22 cellular contexts compared by ENCODE assay signal in genomic region chr13:90089051-90089450, GRCh38.
"Had no signal": no experiment of that assay in that cellular context is flagged by ENCODE, and none has a peak within 500 bp of the region (broad histone marks: within the 10 kb centered on the region; RNA-seq: fewer than 3 reads in every experiment).

No MANE protein-coding gene starts in this region.

- H3K9me3 ChIP-seq: SJSA1 had no signal

- H3K4me3 ChIP-seq: SJSA1, SK-N-MC had no signal

- H3K27me3 ChIP-seq: SJSA1 had no signal

- H3K9ac ChIP-seq: KMS-11 had no signal

- H3K27ac ChIP-seq: HL-60, KMS-11, SJSA1, SK-N-MC had no signal

- H3K36me3 ChIP-seq: SJSA1 had no signal

- H3K4me1 ChIP-seq: SJSA1 had no signal

- DNase-seq: Kasumi-1, MM.1S, NCI-H1092 treated with DMSO at 0.1 percent for 48 hours, NCI-H1436, NCI-H187, NCI-H2029, NCI-H2081 treated with DMSO at 0.1 percent for 48 hours, NCI-H2171, NCI-H226, NCI-H446, NCI-H510A, NCI-H524 treated with DMSO at 0.1 percent for 48 hours, NCI-H774, Right ventricle myocardium superior, RPMI8226, SIG-M5 had no signal

- FAIRE-seq: HTR-8/SVneo, RCC 7860 had no signal
